In the genomic region with DNA sequence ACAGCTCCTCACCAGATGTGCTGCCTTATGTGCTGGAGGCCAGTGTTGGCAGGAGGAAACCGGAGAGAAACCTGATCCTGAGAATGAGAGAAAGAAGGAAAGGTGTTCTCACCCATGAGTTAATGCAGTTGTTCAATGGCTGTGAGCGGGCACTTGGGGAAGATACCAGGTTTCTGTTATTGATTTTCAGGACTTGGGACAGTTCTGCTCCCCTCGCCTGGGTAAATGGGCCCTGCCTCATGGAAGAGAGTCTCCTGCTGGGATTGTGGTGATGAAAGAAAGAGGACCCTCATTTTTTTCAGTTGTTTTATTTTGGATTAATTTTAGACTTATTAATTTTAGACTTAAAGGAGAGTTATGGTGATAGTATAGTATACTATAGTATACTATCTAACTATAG, we compare ENCODE assay signal across 29 cellular contexts. TPM values are rescaled to one million over a fixed set of nuclear protein-coding genes. Genes with fewer than 3 reads are reported as not detected.
"Had no signal": no experiment of that assay in that cellular context is flagged by ENCODE, and none has a peak within 500 bp of the region (broad histone marks: within the 10 kb centered on the region; RNA-seq: fewer than 3 reads in every experiment).

No MANE protein-coding gene starts in this region.

- ATAC-seq: activated CD8-positive, alpha-beta memory T cell treated with anti-CD3 and anti-CD28 coated beads, Interleukin-2, amount 10 ng/mL, durations not matched to agents 7 days and 5 days; Panc1; T-helper 17 cell had no signal

- H3K9me3 Mint-ChIP-seq: activated B cell treated with CpG ODN at 0.5 μM for 24 hours; activated CD4-positive, alpha-beta T cell treated with anti-CD3 and anti-CD28 coated beads, Interleukin-2, amount 10 ng/mL, durations not matched to agents 24 days and 14 days; activated naive CD4-positive, alpha-beta T cell treated with anti-CD3 and anti-CD28 coated beads, Interleukin-2, amount 50 U/mL, for 24 hours; activated T-cell treated with anti-CD3 and anti-CD28 coated beads, Interleukin-2, amount 50 U/mL, for 24 hours; activated T-helper 1 cell treated with anti-CD3 and anti-CD28 coated beads, Interleukin-12 subunit alpha, Interleukin-12 subunit beta, Interleukin-2, Interleukin-4 antibody, amounts not matched to agents 30 ng/mL and 10 ng/mL and 1 ng/mL, durations not matched to agents 14 hours and 24 hours and 36 hours; central memory CD8-positive, alpha-beta T cell had no signal

- H3K27me3 ChIP-seq: SJSA1 had no signal

- H3K36me3 ChIP-seq: SJSA1 had no signal

- H3K27me3 Mint-ChIP-seq: activated B cell treated with CpG ODN at 0.5 μM for 24 hours; activated CD4-positive, alpha-beta T cell treated with anti-CD3 and anti-CD28 coated beads, Interleukin-2, amount 10 ng/mL, durations not matched to agents 24 days and 14 days; activated CD8-positive, alpha-beta memory T cell treated with anti-CD3 and anti-CD28 coated beads, Interleukin-2, amount 10 ng/mL, durations not matched to agents 7 days and 5 days had no signal

- DNase-seq: activated B cell treated with CpG ODN at 0.5 μM for 24 hours; activated CD4-positive, alpha-beta T cell treated with anti-CD3 and anti-CD28 coated beads for 1 hour; activated CD4-positive, alpha-beta T cell treated with anti-CD3 and anti-CD28 coated beads, Interleukin-2, amount 10 ng/mL, durations not matched to agents 24 days and 14 days; activated CD4-positive, alpha-beta T cell treated with anti-CD3 and anti-CD28 coated beads, Interleukin-2, amount 50 U/mL, for 48 hours; activated CD8-positive, alpha-beta memory T cell treated with anti-CD3 and anti-CD28 coated beads, Interleukin-2, amount 10 ng/mL, durations not matched to agents 7 days and 5 days; activated effector memory CD4-positive, alpha-beta T cell treated with Interleukin-2 at 50 U/mL for 16 hours; activated naive CD4-positive, alpha-beta T cell; activated T-cell treated with anti-CD3 and anti-CD28 coated beads, Interleukin-2, amount 50 U/mL, for 24 hours; amygdala; Kasumi-1; NCI-H1105 treated with DMSO at 0.1 percent for 48 hours; NCI-H146; NCI-H187 treated with DMSO at 0.1 percent for 48 hours; NCI-H2081 treated with DMSO at 0.1 percent for 48 hours; NCI-H226; NCI-H510A; NCI-H526 treated with DMSO at 0.1 percent for 48 hours; NK-92 treated with Interleukin-12 subunit alpha and Interleukin-12 subunit beta, amount 100 ng/mL, for 24 hours; OCI-M1; RPMI8226; SHP77; T-helper 17 cell; T1000 had no signal

- H3K4me1 ChIP-seq: SJSA1 had no signal

- H3K36me3 Mint-ChIP-seq: activated CD8-positive, alpha-beta memory T cell treated with anti-CD3 and anti-CD28 coated beads, Interleukin-2, amount 10 ng/mL, durations not matched to agents 7 days and 5 days; activated naive CD4-positive, alpha-beta T cell treated with anti-CD3 and anti-CD28 coated beads, Interleukin-2, amount 50 U/mL, for 24 hours; brain had no signal

- H3K27ac Mint-ChIP-seq: activated B cell treated with CpG ODN at 0.5 μM for 24 hours; activated CD4-positive, alpha-beta T cell treated with anti-CD3 and anti-CD28 coated beads, Interleukin-2, amount 10 ng/mL, durations not matched to agents 24 days and 14 days; activated CD8-positive, alpha-beta memory T cell treated with anti-CD3 and anti-CD28 coated beads, Interleukin-2, amount 10 ng/mL, durations not matched to agents 7 days and 5 days; activated naive CD4-positive, alpha-beta T cell treated with anti-CD3 and anti-CD28 coated beads, Interleukin-2, amount 50 U/mL, for 24 hours; activated T-cell treated with anti-CD3 and anti-CD28 coated beads, Interleukin-2, amount 50 U/mL, for 24 hours; activated T-helper 1 cell treated with anti-CD3 and anti-CD28 coated beads, Interleukin-12 subunit alpha, Interleukin-12 subunit beta, Interleukin-2, Interleukin-4 antibody, amounts not matched to agents 30 ng/mL and 10 ng/mL and 1 ng/mL, durations not matched to agents 14 hours and 24 hours and 36 hours; brain; T-helper 17 cell had no signal

- H3K4me3 ChIP-seq: SJSA1 had no signal

- H3K27ac ChIP-seq: SJSA1 had no signal

- H3K4me3 Mint-ChIP-seq: activated B cell treated with CpG ODN at 0.5 μM for 24 hours; activated CD4-positive, alpha-beta T cell treated with anti-CD3 and anti-CD28 coated beads, Interleukin-2, amount 10 ng/mL, durations not matched to agents 24 days and 14 days; activated CD8-positive, alpha-beta memory T cell treated with anti-CD3 and anti-CD28 coated beads, Interleukin-2, amount 10 ng/mL, durations not matched to agents 7 days and 5 days; activated naive CD4-positive, alpha-beta T cell treated with anti-CD3 and anti-CD28 coated beads, Interleukin-2, amount 50 U/mL, for 24 hours; activated T-cell treated with anti-CD3 and anti-CD28 coated beads, Interleukin-2, amount 50 U/mL, for 24 hours; activated T-helper 1 cell treated with anti-CD3 and anti-CD28 coated beads, Interleukin-12 subunit alpha, Interleukin-12 subunit beta, Interleukin-2, Interleukin-4 antibody, amounts not matched to agents 30 ng/mL and 10 ng/mL and 1 ng/mL, durations not matched to agents 14 hours and 24 hours and 36 hours; brain; central memory CD8-positive, alpha-beta T cell; T-helper 17 cell had no signal

- H3K4me1 Mint-ChIP-seq: activated B cell treated with CpG ODN at 0.5 μM for 24 hours; activated CD4-positive, alpha-beta T cell treated with anti-CD3 and anti-CD28 coated beads, Interleukin-2, amount 10 ng/mL, durations not matched to agents 24 days and 14 days; activated CD8-positive, alpha-beta memory T cell treated with anti-CD3 and anti-CD28 coated beads, Interleukin-2, amount 10 ng/mL, durations not matched to agents 7 days and 5 days; activated naive CD4-positive, alpha-beta T cell treated with anti-CD3 and anti-CD28 coated beads, Interleukin-2, amount 50 U/mL, for 24 hours; brain; central memory CD8-positive, alpha-beta T cell; T-helper 17 cell had no signal

RNA-seq across cellular contexts. Expression of a gene that starts 59.5 kb away (rescaled TPM):
- total RNA-seq: activated B cell treated with CpG ODN at 0.5 μM for 24 hours; activated CD4-positive, alpha-beta T cell treated with anti-CD3 and anti-CD28 coated beads, Interleukin-2, amount 10 ng/mL, durations not matched to agents 24 days and 14 days; activated CD8-positive, alpha-beta memory T cell treated with anti-CD3 and anti-CD28 coated beads, Interleukin-2, amount 10 ng/mL, durations not matched to agents 7 days and 5 days; activated T-helper 1 cell treated with anti-CD3 and anti-CD28 coated beads, Interleukin-12 subunit alpha, Interleukin-12 subunit beta, Interleukin-2, Interleukin-4 antibody, amounts not matched to agents 30 ng/mL and 10 ng/mL and 1 ng/mL, durations not matched to agents 14 hours and 24 hours and 36 hours; T-helper 17 cell had no signal
